2 cellular contexts compared by ENCODE assay signal in genomic region chr16:12753203-12754023, GRCh38.
TF ChIP-seq lines count a peak whose summit lies in the region.

No MANE protein-coding gene starts in this region.

TF ChIP-seq in HepG2, 621 proteins besides CTCF, POLR2A, EP300 and RAD21 (continues in another document):
- TF ChIP-seq IKZF4 (CRISPR knock-in tag; IDR thresholded peaks at IDR 0.05; ENCODE audit: borderline replicate concordance, low read depth, not compliant biosample characterization), result no peak
- TF ChIP-seq GFI1 (CRISPR knock-in tag; IDR thresholded peaks at IDR 0.05; ENCODE audit: borderline replicate concordance), result 0 out of 2 replicates have a peak, but pooled peaks have one; percentile 45
- TF ChIP-seq CHD4 (IDR thresholded peaks at IDR 0.05; ENCODE audit: borderline replicate concordance, low read length), result no peak
- TF ChIP-seq ZNF766 (CRISPR knock-in tag; IDR thresholded peaks at IDR 0.05; ENCODE audit: borderline replicate concordance), result no peak
- TF ChIP-seq NPAS2 (CRISPR knock-in tag; IDR thresholded peaks at IDR 0.05; ENCODE audit: borderline replicate concordance), result no peak
- TF ChIP-seq TEAD3 (CRISPR knock-in tag; optimal IDR thresholded peaks at IDR 0.05; ENCODE audit: borderline replicate concordance), result no peak
- TF ChIP-seq ZC3H13 (CRISPR knock-in tag; IDR thresholded peaks at IDR 0.05), result no peak
- TF ChIP-seq TGIF2 (CRISPR knock-in tag; IDR thresholded peaks at IDR 0.05), result no peak
- TF ChIP-seq NFIC (IDR thresholded peaks at IDR 0.05; ENCODE audit: low read length), result no peak
- no peak for TF ChIP-seq SKI (IDR thresholded peaks at IDR 0.05; ENCODE audit: partially characterized antibody)
- no peak for TF ChIP-seq ZBTB26 (CRISPR knock-in tag; IDR thresholded peaks at IDR 0.05; ENCODE audit: borderline replicate concordance)
- no peak for TF ChIP-seq ZBTB14 (CRISPR knock-in tag; IDR thresholded peaks at IDR 0.05)
- 0 out of 2 replicates have a peak, but pooled peaks have one; percentile 70 for TF ChIP-seq ZNF615 (CRISPR knock-in tag; IDR thresholded peaks at IDR 0.05; ENCODE audit: borderline replicate concordance)
- no peak for TF ChIP-seq AKNA (CRISPR knock-in tag; IDR thresholded peaks at IDR 0.05; ENCODE audit: borderline replicate concordance)
- peak; percentile 59 for TF ChIP-seq ZNF687 (CRISPR knock-in tag; IDR thresholded peaks at IDR 0.05)
- no peak for TF ChIP-seq SMARCC2 (IDR thresholded peaks at IDR 0.05)
- peak; percentile 18; the same call in 1 of the 2 replicates for TF ChIP-seq MYC (CRISPR knock-in tag; IDR thresholded peaks at IDR 0.05; ENCODE audit: borderline replicate concordance)

TF ChIP-seq in SK-N-SH treated with all-trans-retinoic acid at 6 μM for 48 hours, 23 proteins besides CTCF, POLR2A, EP300 and RAD21:
- no peak for TF ChIP-seq TSHZ2 (CRISPR knock-in tag; IDR thresholded peaks at IDR 0.05)
- TF ChIP-seq PATZ1 (CRISPR knock-in tag; IDR thresholded peaks at IDR 0.05; ENCODE audit: borderline replicate concordance), result no peak
